2 cellular contexts compared by ENCODE assay signal in genomic region chr20:57351042-57351783, GRCh38.
TF ChIP-seq lines count a peak whose summit lies in the region.

TSS of gene RAE1 (plus strand) at chr20:57351255. CDS start at chr20:57354039, 2,784 bp downstream.

TF ChIP-seq in A549, 52 proteins besides CTCF, POLR2A, EP300 and RAD21 (continued from another document):
- no peak for TF ChIP-seq CBX2 (IDR thresholded peaks at IDR 0.05; ENCODE audit: borderline replicate concordance, low read depth)
- no peak for TF ChIP-seq CHD2 (IDR thresholded peaks at IDR 0.05; ENCODE audit: low read length, partially characterized antibody)
- no peak for TF ChIP-seq USF2 (IDR thresholded peaks at IDR 0.05)
- no peak for TF ChIP-seq RCOR1 (IDR thresholded peaks at IDR 0.05; ENCODE audit: low read depth, low read length)
- TF ChIP-seq MAZ (IDR thresholded peaks at IDR 0.05; ENCODE audit: borderline replicate concordance, low read depth, low read length) = no peak; the same call in 1 of the 2 replicates
- no peak for TF ChIP-seq HOXA7 (CRISPR knock-in tag; IDR thresholded peaks at IDR 0.05)
- TF ChIP-seq POLR2AphosphoS2 (conservative IDR thresholded peaks at IDR 0.05; ENCODE audit: low read length) = no peak
- no peak for TF ChIP-seq HEYL (CRISPR knock-in tag; IDR thresholded peaks at IDR 0.05)
- TF ChIP-seq ZFP36 (IDR thresholded peaks at IDR 0.05; ENCODE audit: borderline replicate concordance, partially characterized antibody) = no peak
- TF ChIP-seq SREBF2 (IDR thresholded peaks at IDR 0.05) = no peak
- TF ChIP-seq BHLHE40 (IDR thresholded peaks at IDR 0.05; ENCODE audit: low read depth, low read length) = no peak
- no peak for TF ChIP-seq ATOH8 (CRISPR knock-in tag; IDR thresholded peaks at IDR 0.05; ENCODE audit: low read depth)
- no peak for TF ChIP-seq CEBPB (IDR thresholded peaks at IDR 0.05)
- no peak for TF ChIP-seq ZNF302 (CRISPR knock-in tag; IDR thresholded peaks at IDR 0.05)
- no peak for TF ChIP-seq NR3C1 (IDR thresholded peaks at IDR 0.05)
- no peak for TF ChIP-seq ELK1 (IDR thresholded peaks at IDR 0.05; ENCODE audit: low read depth, low read length)
- TF ChIP-seq FOXS1 (CRISPR knock-in tag; IDR thresholded peaks at IDR 0.05) = no peak
- no peak for TF ChIP-seq PBX3 (IDR thresholded peaks at IDR 0.05)
- TF ChIP-seq NFE2L2 (conservative IDR thresholded peaks at IDR 0.05; ENCODE audit: low read length) = no peak
- TF ChIP-seq MAX (IDR thresholded peaks at IDR 0.05) = peak; percentile 85
- TF ChIP-seq ESRRA (IDR thresholded peaks at IDR 0.05; ENCODE audit: borderline replicate concordance, low read length) = no peak
- no peak for TF ChIP-seq MAFK (IDR thresholded peaks at IDR 0.05; ENCODE audit: partially characterized antibody)
- TF ChIP-seq HOXB13 (CRISPR knock-in tag; IDR thresholded peaks at IDR 0.05; ENCODE audit: low read depth) = no peak
- no peak for TF ChIP-seq RARB (CRISPR knock-in tag; IDR thresholded peaks at IDR 0.05)
- TF ChIP-seq JUNB (IDR thresholded peaks at IDR 0.05) = no peak
- TF ChIP-seq CBX8 (IDR thresholded peaks at IDR 0.05) = no peak
- TF ChIP-seq SMC3 (IDR thresholded peaks at IDR 0.05) = no peak
- TF ChIP-seq GATA3 (IDR thresholded peaks at IDR 0.05; ENCODE audit: borderline replicate concordance) = no peak
- TF ChIP-seq BCL3 (IDR thresholded peaks at IDR 0.05) = peak; percentile 78; the same call in 1 of the 3 replicates
- no peak for TF ChIP-seq ZC3H11A (IDR thresholded peaks at IDR 0.05)
- no peak for TF ChIP-seq FOSL2 (IDR thresholded peaks at IDR 0.05)
- no peak for TF ChIP-seq FOSL2 (CRISPR knock-in tag; IDR thresholded peaks at IDR 0.05)
- TF ChIP-seq NPAS2 (CRISPR knock-in tag; IDR thresholded peaks at IDR 0.05; ENCODE audit: borderline replicate concordance) = no peak
- no peak for TF ChIP-seq ZSCAN20 (CRISPR knock-in tag; IDR thresholded peaks at IDR 0.05)
TF ChIP-seq in A549: peak in this region for 7.

TF ChIP-seq in WTC11, 78 proteins besides CTCF, POLR2A, EP300 and RAD21 (continued from another document):
- TF ChIP-seq MYBL2 (CRISPR knock-in tag; IDR thresholded peaks at IDR 0.05) (peak; percentile 82), GABPB1 (CRISPR knock-in tag; IDR thresholded peaks at IDR 0.05) (peak; percentile 53; the same call in 1 of the 2 replicates), ZNF532 (CRISPR knock-in tag; IDR thresholded peaks at IDR 0.05; ENCODE audit: borderline replicate concordance) (no peak), E2F5 (CRISPR knock-in tag; IDR thresholded peaks at IDR 0.05) (no peak), ZBTB43 (CRISPR knock-in tag; IDR thresholded peaks at IDR 0.05) (0 out of 2 replicates have a peak, but pooled peaks have one; percentile 25), HMGA2 (CRISPR knock-in tag; IDR thresholded peaks at IDR 0.05) (no peak), USF1 (CRISPR knock-in tag; IDR thresholded peaks at IDR 0.05) (peak; percentile 44; the same call in 1 of the 2 replicates), FOXP1 (CRISPR knock-in tag; IDR thresholded peaks at IDR 0.05; ENCODE audit: borderline replicate concordance) (0 out of 2 replicates have a peak, but pooled peaks have one; percentile 38), IRF1 (CRISPR knock-in tag; IDR thresholded peaks at IDR 0.05) (no peak), TEAD4 (CRISPR knock-in tag; IDR thresholded peaks at IDR 0.05) (peak; percentile 20; the same call in 1 of the 2 replicates), FOXK1 (CRISPR knock-in tag; IDR thresholded peaks at IDR 0.05) (peak; percentile 69), ELF4 (CRISPR knock-in tag; IDR thresholded peaks at IDR 0.05; ENCODE audit: low read depth) (no peak), SP1 (CRISPR knock-in tag; conservative IDR thresholded peaks at IDR 0.05) (no peak), MAX (CRISPR knock-in tag; IDR thresholded peaks at IDR 0.05) (peak; percentile 84), ZNF232 (CRISPR knock-in tag; IDR thresholded peaks at IDR 0.05) (no peak), SMAD4 (CRISPR knock-in tag; IDR thresholded peaks at IDR 0.05) (0 out of 2 replicates have a peak, but pooled peaks have one; percentile 20), CREM (CRISPR knock-in tag; IDR thresholded peaks at IDR 0.05) (peak; percentile 86), TEAD1 (CRISPR knock-in tag; IDR thresholded peaks at IDR 0.05) (peak; percentile 57; the same call in 1 of the 2 replicates), PREB (CRISPR knock-in tag; IDR thresholded peaks at IDR 0.05; ENCODE audit: borderline replicate concordance) (no peak), ETV6 (CRISPR knock-in tag; IDR thresholded peaks at IDR 0.05) (peak; percentile 54; the same call in 1 of the 2 replicates), USF2 (CRISPR knock-in tag; IDR thresholded peaks at IDR 0.05) (no peak), CBFB (CRISPR knock-in tag; IDR thresholded peaks at IDR 0.05; ENCODE audit: low read depth) (no peak), RORB (CRISPR knock-in tag; IDR thresholded peaks at IDR 0.05) (no peak)
